Comparison of ENCODE assay signal across 32 cellular contexts in genomic region chr1:47611992-47612391, GRCh38.
DNase-seq lines count a peak whose midpoint lies in the region; FAIRE-seq and TF ChIP-seq lines count a peak whose summit lies in the region.
"Had no signal": no experiment of that assay in that cellular context is flagged by ENCODE, and none has a peak within 500 bp of the region (broad histone marks: within the 10 kb centered on the region; RNA-seq: fewer than 3 reads in every experiment).

No MANE protein-coding gene starts in this region.

- no peaks in the 10 kb centered on the region for H3K27me3 ChIP-seq in CD4-positive, alpha-beta memory T cell (ENCODE audit: insufficient read depth, low read length)
- H3K27me3 ChIP-seq: adrenal gland, dorsolateral prefrontal cortex, gastroesophageal sphincter, sigmoid colon, transverse colon had no signal

- no peak overlapping the region for H3K27ac ChIP-seq in CD4-positive, alpha-beta memory T cell (ENCODE audit: low read depth, low read length)
- H3K27ac ChIP-seq: adrenal gland, C4-2B, dorsolateral prefrontal cortex, gastroesophageal sphincter, psoas muscle, sigmoid colon, transverse colon had no signal

- no peaks in the 10 kb centered on the region for H3K4me1 ChIP-seq in CD4-positive, alpha-beta memory T cell (ENCODE audit: insufficient read depth, low read length)
- H3K4me1 ChIP-seq: adrenal gland, Caco-2, gastroesophageal sphincter, psoas muscle, sigmoid colon, transverse colon had no signal

- peaks cover 0 to 18% (median 9%) of the 10 kb centered on the region in 8 donors for H3K9me3 Mint-ChIP-seq in CD4-positive, alpha-beta memory T cell
- H3K9me3 Mint-ChIP-seq: activated naive CD4-positive, alpha-beta T cell treated with anti-CD3 and anti-CD28 coated beads, Interleukin-2, amount 10 ng/mL, durations not matched to agents 7 days and 5 days; activated T-helper 17 cell treated with anti-CD3 and anti-CD28 coated beads, Interleukin-2, amount 50 U/mL, for 72 hours; natural killer cell; stimulated activated effector memory CD8-positive, alpha-beta T cell treated with anti-CD3 and anti-CD28 coated beads, Interleukin-12 subunit alpha, Interleukin-12 subunit beta, amount 100 ng/mL, for 72 hours had no signal

- H3K9me3 ChIP-seq in CD4-positive, alpha-beta memory T cell (ENCODE audit: control insufficient read depth in 1 of 2, low read length in 2 of 2), result no peaks in the 10 kb centered on the region
- H3K9me3 ChIP-seq: adrenal gland, Caco-2, psoas muscle, transverse colon had no signal

- no peak overlapping the region for H3K4me3 Mint-ChIP-seq in CD4-positive, alpha-beta memory T cell
- H3K4me3 Mint-ChIP-seq: activated naive CD4-positive, alpha-beta T cell treated with anti-CD3 and anti-CD28 coated beads, Interleukin-2, amount 10 ng/mL, durations not matched to agents 7 days and 5 days; activated T-helper 17 cell treated with anti-CD3 and anti-CD28 coated beads, Interleukin-2, amount 50 U/mL, for 72 hours; natural killer cell; stimulated activated effector memory CD8-positive, alpha-beta T cell treated with anti-CD3 and anti-CD28 coated beads, Interleukin-12 subunit alpha, Interleukin-12 subunit beta, amount 100 ng/mL, for 72 hours had no signal

- no peak overlapping the region for H3K27ac Mint-ChIP-seq in CD4-positive, alpha-beta memory T cell
- H3K27ac Mint-ChIP-seq: activated naive CD4-positive, alpha-beta T cell treated with anti-CD3 and anti-CD28 coated beads, Interleukin-2, amount 10 ng/mL, durations not matched to agents 7 days and 5 days; activated T-helper 17 cell treated with anti-CD3 and anti-CD28 coated beads, Interleukin-2, amount 50 U/mL, for 72 hours; natural killer cell; stimulated activated effector memory CD8-positive, alpha-beta T cell treated with anti-CD3 and anti-CD28 coated beads, Interleukin-12 subunit alpha, Interleukin-12 subunit beta, amount 100 ng/mL, for 72 hours had no signal

- no peak for TF ChIP-seq POLR2A in H54 (IDR thresholded peaks at IDR 0.05; ENCODE audit: low read depth, low read length)

- no peaks in the 10 kb centered on the region for H3K36me3 ChIP-seq in CD4-positive, alpha-beta memory T cell (ENCODE audit: insufficient read depth, low read length)
- H3K36me3 ChIP-seq: adrenal gland, gastroesophageal sphincter, sigmoid colon, transverse colon had no signal

- CTCF ChIA-PET in CD4-positive, alpha-beta memory T cell (lab: Charles Lee; ENCODE audit: partially characterized antibody), result no interaction called here

- POLR2A ChIA-PET in CD4-positive, alpha-beta memory T cell (lab: Charles Lee; ENCODE audit: partially characterized antibody), result no interaction called here

- no peaks in the 10 kb centered on the region for H3K4me1 Mint-ChIP-seq in CD4-positive, alpha-beta memory T cell
- H3K4me1 Mint-ChIP-seq: activated naive CD4-positive, alpha-beta T cell treated with anti-CD3 and anti-CD28 coated beads, Interleukin-2, amount 10 ng/mL, durations not matched to agents 7 days and 5 days; activated T-helper 17 cell treated with anti-CD3 and anti-CD28 coated beads, Interleukin-2, amount 50 U/mL, for 72 hours; natural killer cell; stimulated activated effector memory CD8-positive, alpha-beta T cell treated with anti-CD3 and anti-CD28 coated beads, Interleukin-12 subunit alpha, Interleukin-12 subunit beta, amount 100 ng/mL, for 72 hours had no signal

- peak; percentile 28 for DNase-seq in NCI-H1694 treated with DMSO at 0.1 percent for 48 hours (lab: John Stamatoyannopoulos, UW)
- no peak for DNase-seq in NCI-H1694 (lab: John Stamatoyannopoulos, UW)
- DNase-seq in DMS53 treated with DMSO at 0.1 percent for 48 hours (lab: John Stamatoyannopoulos, UW; ENCODE audit: unreplicated experiment), result peak; percentile 22
- DNase-seq in activated CD8-positive, alpha-beta memory T cell treated with anti-CD3 and anti-CD28 coated beads, Interleukin-2, amount 50 U/mL, for 48 hours, result peak; percentile 37
- DNase-seq in mucosa of gallbladder (ENCODE audit: low spot score), result peak; percentile 9
- DNase-seq in CD4-positive, alpha-beta memory T cell, result no peak
- DNase-seq in NCI-H524 treated with DMSO at 0.1 percent for 48 hours (lab: John Stamatoyannopoulos, UW), result no peak
- DNase-seq in H54 (ENCODE audit: insufficient read length, low spot score), result no peak
- DNase-seq: 8988T; activated CD4-positive, alpha-beta T cell treated with anti-CD3 and anti-CD28 coated beads, Interleukin-2, amount 50 U/mL, for 4 hours; activated naive CD4-positive, alpha-beta T cell treated with anti-CD3 and anti-CD28 coated beads, Interleukin-2, amount 10 ng/mL, durations not matched to agents 7 days and 5 days; Caco-2; cerebellar nuclear complex; dorsolateral prefrontal cortex; GOT3; natural killer cell; NCI-H1048; NCI-H1930; nucleus accumbens; psoas muscle; Right ventricle myocardium superior; sigmoid colon; stimulated activated CD4-positive, alpha-beta T cell treated with anti-CD3 and anti-CD28 coated beads, Interleukin-15, amount 100 ng/mL, for 24 hours; T-helper 2 cell; transverse colon had no signal

- H3K27me3 Mint-ChIP-seq in CD4-positive, alpha-beta memory T cell, result peaks cover 14 to 15% of the 10 kb centered on the region in 2 donors
- H3K27me3 Mint-ChIP-seq: activated naive CD4-positive, alpha-beta T cell treated with anti-CD3 and anti-CD28 coated beads, Interleukin-2, amount 10 ng/mL, durations not matched to agents 7 days and 5 days had no signal

- no peaks in the 10 kb centered on the region for H3K36me3 Mint-ChIP-seq in CD4-positive, alpha-beta memory T cell
- H3K36me3 Mint-ChIP-seq: activated naive CD4-positive, alpha-beta T cell treated with anti-CD3 and anti-CD28 coated beads, Interleukin-2, amount 10 ng/mL, durations not matched to agents 7 days and 5 days; natural killer cell; stimulated activated effector memory CD8-positive, alpha-beta T cell treated with anti-CD3 and anti-CD28 coated beads, Interleukin-12 subunit alpha, Interleukin-12 subunit beta, amount 100 ng/mL, for 72 hours had no signal

- intact Hi-C loops in CD4-positive, alpha-beta memory T cell (cut with micrococcal nuclease), result no loop called here

- no peak overlapping the region for H3K4me3 ChIP-seq in CD4-positive, alpha-beta memory T cell (ENCODE audit: low read length in 2 of 2)
- H3K4me3 ChIP-seq: adrenal gland, dorsolateral prefrontal cortex, gastroesophageal sphincter, lung, psoas muscle, sigmoid colon, transverse colon had no signal

- no peak for FAIRE-seq in H54 (lab: Jason Lieb, UNC)
- FAIRE-seq: HTR-8/SVneo had no signal

Comparison
In these comparisons a context has a peak if more than half of its experiments do, and no peak if none do; other contexts are left out.
1. DNase-seq: peak in NCI-H1694 treated with DMSO at 0.1 percent for 48 hours (single experiment), DMS53 treated with DMSO at 0.1 percent for 48 hours (single experiment), activated CD8-positive, alpha-beta memory T cell treated with anti-CD3 and anti-CD28 coated beads, Interleukin-2, amount 50 U/mL, for 48 hours (single experiment) and mucosa of gallbladder (single experiment); none in NCI-H1694 (single experiment), CD4-positive, alpha-beta memory T cell (0 of 5), NCI-H524 treated with DMSO at 0.1 percent for 48 hours (single experiment) and H54 (single experiment).